ENCODE assay signal across 25 cellular contexts in genomic region chr2:118168606-118169005, GRCh38.
DNase-seq lines count a peak whose midpoint lies in the region; ATAC-seq and TF ChIP-seq lines count a peak whose summit lies in the region.
"Had no signal": no experiment of that assay in that cellular context is flagged by ENCODE, and none has a peak within 500 bp of the region (broad histone marks: within the 10 kb centered on the region; RNA-seq: fewer than 3 reads in every experiment).

No MANE protein-coding gene starts in this region.

- H3K27me3 Mint-ChIP-seq in endodermal cell (ENCODE audit: insufficient read depth) = no peaks in the 10 kb centered on the region

- no peaks in the 10 kb centered on the region for H3K4me1 ChIP-seq in esophagus muscularis mucosa
- H3K4me1 ChIP-seq in upper lobe of right lung = peaks cover 17% of the 10 kb centered on the region
- no peaks in the 10 kb centered on the region for H3K4me1 ChIP-seq in endodermal cell (ENCODE audit: control insufficient read depth, insufficient read depth, low read length)
- H3K4me1 ChIP-seq: parathyroid adenoma, sigmoid colon had no signal

- POLR2A ChIA-PET in GM10248 (lab: Yijun Ruan, JAX) = no interaction called here

- no peak overlapping the region for H3K27ac ChIP-seq in esophagus muscularis mucosa (replicated peaks in 1 of 4)
- H3K27ac ChIP-seq in upper lobe of right lung = peak overlapping the region; percentile 11
- H3K27ac ChIP-seq in endodermal cell (ENCODE audit: low read depth, low read length) = no peak overlapping the region
- H3K27ac ChIP-seq: parathyroid adenoma, sigmoid colon, thoracic aorta had no signal

- H3K9ac ChIP-seq in endodermal cell (ENCODE audit: extremely low read depth, low read length, poor library complexity, severe bottlenecking) = no peak overlapping the region
- H3K9ac ChIP-seq: parathyroid adenoma had no signal

- no peaks in the 10 kb centered on the region for H3K9me3 ChIP-seq in esophagus muscularis mucosa
- no peaks in the 10 kb centered on the region for H3K9me3 ChIP-seq in upper lobe of right lung
- H3K9me3 ChIP-seq in endodermal cell (ENCODE audit: control insufficient read depth, low read length) = peaks cover 8% of the 10 kb centered on the region
- H3K9me3 ChIP-seq: sigmoid colon, thoracic aorta had no signal

- H3K4me1 Mint-ChIP-seq in endodermal cell = no peaks in the 10 kb centered on the region
- H3K4me1 Mint-ChIP-seq: activated CD4-positive, alpha-beta memory T cell treated with anti-CD3 and anti-CD28 coated beads, Interleukin-2, amount 10 ng/mL, durations not matched to agents 7 days and 5 days; nephron had no signal

- intact Hi-C loops in esophagus muscularis mucosa (cut with DNase I) = no loop called here
- intact Hi-C loops in upper lobe of right lung (cut with DNase I) = no loop called here

- H3K36me3 Mint-ChIP-seq in endodermal cell (ENCODE audit: low read depth) = no peaks in the 10 kb centered on the region

- H3K36me3 ChIP-seq in esophagus muscularis mucosa (no peaks in the 10 kb centered on the region), upper lobe of right lung (no peaks in the 10 kb centered on the region), endodermal cell (ENCODE audit: control insufficient read depth, insufficient read depth, low read length) (no peaks in the 10 kb centered on the region)
- H3K36me3 ChIP-seq: sigmoid colon, thoracic aorta had no signal

- H3K4me3 ChIP-seq in esophagus muscularis mucosa (no peak overlapping the region), upper lobe of right lung (no peak overlapping the region), endodermal cell (ENCODE audit: low read length) (no peak overlapping the region)
- H3K4me3 ChIP-seq: sigmoid colon, thoracic aorta had no signal

- WGBS in esophagus muscularis mucosa = 47% methylated on average over 3 of the region's 3 CpGs
- WGBS in endodermal cell (ENCODE audit: insufficient coverage in 1 of 2, insufficient read length in 1 of 2), 2 experiments = 80% methylated on average over 3 of the region's 3 CpGs; no CpG with 5 or more reads in 1 of the 2 experiments

- TF ChIP-seq EP300 in esophagus muscularis mucosa (IDR thresholded peaks at IDR 0.05) = no peak

- CTCF ChIA-PET in GM10248 (lab: Yijun Ruan, JAX) = interaction anchor here (1.4 kb wide), 1 partner anchor 33 kb away, joined by 3 read pairs; no protein-coding TSS in a partner anchor

- H3K9me3 Mint-ChIP-seq in endodermal cell = peaks cover 23% of the 10 kb centered on the region
- H3K9me3 Mint-ChIP-seq: HFFc6 had no signal

- TF ChIP-seq CTCF in esophagus muscularis mucosa (IDR thresholded peaks at IDR 0.05) (no peak), upper lobe of right lung (IDR thresholded peaks at IDR 0.05) (no peak), endodermal cell (conservative IDR thresholded peaks at IDR 0.05) (no peak), GM10248 (IDR thresholded peaks at IDR 0.05; ENCODE audit: control extremely low read depth, extremely low read depth, low read depth, missing control alignments) (no peak)

- no peak for TF ChIP-seq POLR2A in esophagus muscularis mucosa (IDR thresholded peaks at IDR 0.05; ENCODE audit: low read depth)

- H3K27ac Mint-ChIP-seq in endodermal cell = no peak overlapping the region
- H3K27ac Mint-ChIP-seq: activated B cell treated with CpG ODN at 0.5 μM for 24 hours; activated CD4-positive, alpha-beta memory T cell treated with anti-CD3 and anti-CD28 coated beads, Interleukin-2, amount 10 ng/mL, durations not matched to agents 7 days and 5 days; HFFc6; nephron had no signal

- DNase-seq in EL (peak; percentile 14), NCI-H69 (lab: John Stamatoyannopoulos, UW) (peak; percentile 7), esophagus muscularis mucosa (ENCODE audit: extremely low spot score) (peak; percentile 87), upper lobe of right lung (no peak), endodermal cell (no peak), NOMO-1 treated with DMSO at 0.1 percent for 48 hours (lab: John Stamatoyannopoulos, UW; ENCODE audit: unreplicated experiment) (no peak), GM10248 (ENCODE audit: extremely low spot score) (no peak)
- DNase-seq: activated B cell treated with CpG ODN at 0.5 μM for 24 hours; activated T-cell treated with anti-CD3 and anti-CD28 coated beads, Interleukin-2, amount 50 U/mL, for 1 hour; amygdala; erythroblast; HFFc6; IMR-90; kidney glomerular epithelial cell; MM.1S; NCI-H1436 treated with DMSO at 0.1 percent for 48 hours; NCI-H2171 treated with DMSO at 0.1 percent for 48 hours; NCI-H774; T1000 had no signal

- H3K4me3 Mint-ChIP-seq in endodermal cell = no peak overlapping the region
- H3K4me3 Mint-ChIP-seq: activated B cell treated with CpG ODN at 0.5 μM for 24 hours, HFFc6, nephron had no signal

- H3K27me3 ChIP-seq in esophagus muscularis mucosa (peaks cover 0 to 28% (median 0%) of the 10 kb centered on the region in 4 donors), upper lobe of right lung (no peaks in the 10 kb centered on the region), endodermal cell (ENCODE audit: control insufficient read depth, insufficient read depth, low read length, poor library complexity, severe bottlenecking) (no peaks in the 10 kb centered on the region)
- H3K27me3 ChIP-seq: sigmoid colon had no signal

- no peak for ATAC-seq in upper lobe of right lung
- ATAC-seq: Panc1 had no signal

Comparison
In these comparisons a context has a peak if more than half of its experiments do, and no peak if none do; other contexts are left out.
1. DNase-seq: peak in EL (single experiment), NCI-H69 (single experiment) and esophagus muscularis mucosa (single experiment); none in upper lobe of right lung (single experiment), endodermal cell (single experiment), NOMO-1 treated with DMSO at 0.1 percent for 48 hours (single experiment) and GM10248 (single experiment).